Comparison of ENCODE assay signal across 18 cellular contexts in the genomic region with DNA sequence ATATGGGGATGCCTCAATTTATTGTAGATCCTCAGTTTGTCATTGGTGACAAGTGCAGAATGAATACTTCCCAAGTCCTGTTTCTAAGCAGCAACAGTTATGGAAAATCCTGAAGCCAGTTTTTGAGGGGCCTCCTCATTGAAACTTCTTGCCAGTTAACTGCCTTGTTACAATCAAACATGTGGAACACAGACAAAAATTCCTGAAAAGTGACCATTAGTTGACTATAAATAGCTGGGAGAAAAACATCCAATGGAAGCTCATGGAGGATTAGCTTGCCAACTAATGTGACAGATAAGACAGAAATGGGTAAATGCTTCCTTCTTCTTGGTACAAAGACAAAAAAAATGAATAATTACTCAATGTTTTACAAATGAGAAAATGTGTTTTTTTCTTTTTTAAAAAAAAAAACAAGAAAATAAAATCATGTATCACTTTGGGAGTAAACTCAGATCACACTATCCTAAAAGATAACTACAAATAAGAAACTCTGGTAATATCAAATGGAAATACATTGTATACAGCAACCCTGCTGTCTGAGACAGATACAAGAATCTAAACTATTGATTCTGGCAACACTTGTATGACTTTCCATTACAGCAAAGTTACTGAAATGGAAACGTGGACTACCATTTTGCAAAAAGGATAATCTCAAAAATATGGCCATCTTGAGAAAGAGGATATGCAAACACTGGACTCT.
DNase-seq lines count a peak whose midpoint lies in the region; ATAC-seq and TF ChIP-seq lines count a peak whose summit lies in the region.
"Had no signal": no experiment of that assay in that cellular context is flagged by ENCODE, and none has a peak within 500 bp of the region (broad histone marks: within the 10 kb centered on the region; RNA-seq: fewer than 3 reads in every experiment).

No MANE protein-coding gene starts in this region.

- no peak for TF ChIP-seq RAD21 in SK-N-SH (IDR thresholded peaks at IDR 0.05; ENCODE audit: low read length)

- no peak for TF ChIP-seq EP300 in SK-N-SH (IDR thresholded peaks at IDR 0.05; ENCODE audit: borderline replicate concordance in 1 of 2, low read depth in 1 of 2, low read length in 1 of 2)

- intact Hi-C loops in adrenal gland (cut with DNase I) (loop anchor here in 1 of 2 donors (5.0 kb wide), 1 partner anchor 823 kb away; no protein-coding TSS in a partner anchor), thyroid gland (cut with DNase I) (no loop called here)

- peak overlapping the region in 1 of 2 experiments; percentile 41; a peak in 1 of 4 replicates for H3K27ac ChIP-seq in SK-N-SH (ENCODE audit: low read depth in 2 of 2, low read length in 1 of 2)
- no peak overlapping the region for H3K27ac ChIP-seq in adrenal gland
- no peak overlapping the region for H3K27ac ChIP-seq in thyroid gland
- H3K27ac ChIP-seq: lower lobe of right lung, neutrophil, Peyer's patch had no signal

- in situ Hi-C loops in GM13976 (cut with MboI; ENCODE audit: low sequenced_read_pairs, unreplicated experiment): loop anchor here (25.0 kb wide), 1 partner anchor 1053 kb away; a partner anchor contains a TSS

- H3K36me3 ChIP-seq in SK-N-SH (replicated peaks in 1 of 2; ENCODE audit: control insufficient read depth in 1 of 2, insufficient read depth in 2 of 2, low read length in 1 of 2) (no peaks in the 10 kb centered on the region), adrenal gland (replicated peaks in 1 of 2) (no peaks in the 10 kb centered on the region), thyroid gland (no peaks in the 10 kb centered on the region)
- H3K36me3 ChIP-seq: lower lobe of right lung, neutrophil, Peyer's patch had no signal

- 57% methylated on average over 1 of the region's 1 CpG for WGBS in SK-N-SH (ENCODE audit: low lambda C conversion rate)
- 70 to 82% (median 77%) methylated on average over 1 of the region's 1 CpG for WGBS in adrenal gland, 4 donors
- WGBS in thyroid gland, 2 donors: 80 to 85% methylated on average over 1 of the region's 1 CpG

- peak; percentile 37 for DNase-seq in GM13976 (ENCODE audit: low spot score)
- DNase-seq in SK-N-SH: no peak
- no peak for DNase-seq in C1 segment of cervical spinal cord (lab: John Stamatoyannopoulos, UW)
- no peak for DNase-seq in adrenal gland
- DNase-seq in SIG-M5 (lab: John Stamatoyannopoulos, UW): no peak
- no peak for DNase-seq in thyroid gland
- DNase-seq: ACHN; activated CD4-positive, alpha-beta memory T cell treated with anti-CD3 and anti-CD28 coated beads for 36 hours; activated naive CD4-positive, alpha-beta T cell treated with Interleukin-2 at 50 U/mL for 16 hours; erythroblast; lower lobe of right lung; NCI-H446; Peyer's patch; stimulated activated CD4-positive, alpha-beta T cell treated with anti-CD3 and anti-CD28 coated beads, Interleukin-12 subunit alpha, Interleukin-12 subunit beta, amount 100 ng/mL, for 4 hours had no signal

- ATAC-seq in GM19463 (IDR thresholded peaks at IDR 0.05; ENCODE audit: unreplicated experiment): peak; percentile 40
- peak; percentile 48 for ATAC-seq in HG02852 (IDR thresholded peaks at IDR 0.05; ENCODE audit: unreplicated experiment)
- ATAC-seq: GM23338, lower lobe of right lung had no signal

- no peaks in the 10 kb centered on the region for H4K20me1 ChIP-seq in SK-N-SH (ENCODE audit: insufficient read depth)

- H3K4me3 ChIP-seq in SK-N-SH (ENCODE audit: low read depth in 2 of 2, low read length in 1 of 2): no peak overlapping the region
- no peak overlapping the region for H3K4me3 ChIP-seq in adrenal gland
- H3K4me3 ChIP-seq in thyroid gland (replicated peaks in 1 of 3): no peak overlapping the region
- H3K4me3 ChIP-seq: GM23338, lower lobe of right lung, Peyer's patch had no signal

- TF ChIP-seq CTCF in GM13976 (IDR thresholded peaks at IDR 0.05; ENCODE audit: borderline replicate concordance, control extremely low read depth, extremely low read depth, insufficient read depth, missing control alignments) (no peak), SK-N-SH (IDR thresholded peaks at IDR 0.05) (no peak), adrenal gland (IDR thresholded peaks at IDR 0.05) (no peak), thyroid gland (IDR thresholded peaks at IDR 0.05) (no peak)

- no peak overlapping the region for H3K9ac ChIP-seq in SK-N-SH

- POLR2A ChIA-PET in SK-N-SH (lab: Yijun Ruan, JAX): no interaction called here

- CTCF ChIA-PET in SK-N-SH (lab: Yijun Ruan, JAX): interaction anchor here (1.3 kb wide), 1 partner anchor 8 kb away, joined by 7 read pairs; no protein-coding TSS in a partner anchor

- no peaks in the 10 kb centered on the region for H3K9me3 ChIP-seq in SK-N-SH
- H3K9me3 ChIP-seq in adrenal gland (replicated peaks in 1 of 3): no peaks in the 10 kb centered on the region
- no peaks in the 10 kb centered on the region for H3K9me3 ChIP-seq in thyroid gland
- H3K9me3 ChIP-seq: lower lobe of right lung, neutrophil, Peyer's patch had no signal

- peaks cover 3% of the 10 kb centered on the region for H3F3A ChIP-seq in SK-N-SH (replicated peaks; ENCODE audit: insufficient read depth)

- H3K27me3 ChIP-seq in SK-N-SH (ENCODE audit: insufficient read depth) (no peaks in the 10 kb centered on the region), adrenal gland (no peaks in the 10 kb centered on the region), thyroid gland (no peaks in the 10 kb centered on the region)
- H3K27me3 ChIP-seq: neutrophil, Peyer's patch had no signal

- no peaks in the 10 kb centered on the region for H3K79me2 ChIP-seq in SK-N-SH (ENCODE audit: insufficient read depth)

- no peaks in the 10 kb centered on the region for H3K9me2 ChIP-seq in SK-N-SH

- no peak overlapping the region for H3K4me2 ChIP-seq in SK-N-SH
- H3K4me2 ChIP-seq: GM23338 had no signal

- TF ChIP-seq POLR2A in adrenal gland (IDR thresholded peaks at IDR 0.05) (no peak), thyroid gland (IDR thresholded peaks at IDR 0.05) (no peak)

- H2AFZ ChIP-seq in SK-N-SH (ENCODE audit: low read depth): peak overlapping the region; percentile 44; the same call in 1 of the 2 replicates
- H2AFZ ChIP-seq: GM23338 had no signal

- H3K4me1 ChIP-seq in SK-N-SH (ENCODE audit: control insufficient read depth in 1 of 2, insufficient read depth in 2 of 2, low read depth in 1 of 2, low read length in 1 of 2) (no peaks in the 10 kb centered on the region; a peak in 1 of 4 replicates), adrenal gland (replicated peaks in 1 of 2) (no peaks in the 10 kb centered on the region), thyroid gland (no peaks in the 10 kb centered on the region)
- H3K4me1 ChIP-seq: lower lobe of right lung, Peyer's patch had no signal

TF ChIP-seq in SK-N-SH, 30 proteins besides CTCF, POLR2A, EP300 and RAD21:
- 0 out of 2 replicates have a peak, but pooled peaks have one; percentile 38 for TF ChIP-seq MEF2A (IDR thresholded peaks at IDR 0.05; ENCODE audit: borderline replicate concordance, low read depth)
- TF ChIP-seq, protein P1, sequence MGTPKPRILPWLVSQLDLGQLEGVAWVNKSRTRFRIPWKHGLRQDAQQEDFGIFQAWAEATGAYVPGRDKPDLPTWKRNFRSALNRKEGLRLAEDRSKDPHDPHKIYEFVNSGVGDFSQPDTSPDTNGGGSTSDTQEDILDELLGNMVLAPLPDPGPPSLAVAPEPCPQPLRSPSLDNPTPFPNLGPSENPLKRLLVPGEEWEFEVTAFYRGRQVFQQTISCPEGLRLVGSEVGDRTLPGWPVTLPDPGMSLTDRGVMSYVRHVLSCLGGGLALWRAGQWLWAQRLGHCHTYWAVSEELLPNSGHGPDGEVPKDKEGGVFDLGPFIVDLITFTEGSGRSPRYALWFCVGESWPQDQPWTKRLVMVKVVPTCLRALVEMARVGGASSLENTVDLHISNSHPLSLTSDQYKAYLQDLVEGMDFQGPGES (IDR thresholded peaks at IDR 0.05; ENCODE audit: low read depth, low read length): no peak
- no peak for TF ChIP-seq ELF1 (IDR thresholded peaks at IDR 0.05)
- peak; percentile 17; the same call in 1 of the 2 replicates for TF ChIP-seq TCF12 (IDR thresholded peaks at IDR 0.05)
